Comparison of ENCODE assay signal across 8 cellular contexts in genomic region chrX:1246816-1247215, GRCh38. TPM values are rescaled to one million over a fixed set of nuclear protein-coding genes. Genes with fewer than 3 reads are reported as not detected.
A peak's percentile ranks its signal among the peaks of the same experiment; 100 is the strongest.
DNase-seq lines count a peak whose midpoint lies in the region; ATAC-seq and TF ChIP-seq lines count a peak whose summit lies in the region.

No MANE protein-coding gene starts in this region.

- TF ChIP-seq CTCF in GM12873 (IDR thresholded peaks at IDR 0.05; ENCODE audit: insufficient read depth, low read depth, low read length, missing control alignments) = peak; percentile 85

- peak; percentile 51 for ATAC-seq in HG03460 (IDR thresholded peaks at IDR 0.05; ENCODE audit: unreplicated experiment)
- peak; percentile 42 for ATAC-seq in Right ventricle myocardium inferior

- intact Hi-C loops in Right ventricle myocardium inferior (cut with DNase I) = no loop called here

- DNase-seq in SKM-1 (lab: John Stamatoyannopoulos, UW; ENCODE audit: unreplicated experiment) = peak; percentile 55
- peak; percentile 61 for DNase-seq in activated gamma-delta T cell treated with anti-CD3 and anti-CD28 coated beads, Interleukin-2, amount 50 U/mL, for 16 hours (ENCODE audit: low read depth)
- peak; percentile 90 for DNase-seq in Right ventricle myocardium inferior (ENCODE audit: missing footprints)
- DNase-seq in retina = peak; percentile 79
- DNase-seq in NCI-H345 treated with DMSO at 0.1 percent for 48 hours (lab: John Stamatoyannopoulos, UW; ENCODE audit: unreplicated experiment) = no peak
- DNase-seq in hippocampal formation (lab: John Stamatoyannopoulos, UW) = no peak

RNA-seq across cellular contexts. Expression of gene CSF2RA, which starts 21.8 kb away (rescaled TPM):
- total RNA-seq in Right ventricle myocardium inferior = 3.6 TPM

RNA-seq across cellular contexts. Expression of gene CRLF2, which starts 34.4 kb away (rescaled TPM):
- total RNA-seq in Right ventricle myocardium inferior = not detected

Comparison
In these comparisons a context has a peak if more than half of its experiments do, and no peak if none do; other contexts are left out.
1. DNase-seq: peak in SKM-1 (single experiment), activated gamma-delta T cell treated with anti-CD3 and anti-CD28 coated beads, Interleukin-2, amount 50 U/mL, for 16 hours (single experiment), Right ventricle myocardium inferior (single experiment) and retina (single experiment); none in NCI-H345 treated with DMSO at 0.1 percent for 48 hours (single experiment) and hippocampal formation (0 of 2).